Comparison of ENCODE assay signal across 26 cellular contexts in genomic region chr19:21138130-21138529, GRCh38.
"Had no signal": no experiment of that assay in that cellular context is flagged by ENCODE, and none has a peak within 500 bp of the region (broad histone marks: within the 10 kb centered on the region; RNA-seq: fewer than 3 reads in every experiment).

No MANE protein-coding gene starts in this region.

- H3K27me3 ChIP-seq: colonic mucosa, esophagus squamous epithelium, gastrocnemius medialis, heart right ventricle, left lung had no signal

- H3K27ac ChIP-seq: colonic mucosa, epithelial cell of prostate, esophagus squamous epithelium, gastrocnemius medialis, heart right ventricle, left lung, lower lobe of right lung had no signal

- H3K36me3 ChIP-seq: colonic mucosa, esophagus squamous epithelium, gastrocnemius medialis, heart right ventricle, left lung, lower lobe of right lung had no signal

- ATAC-seq: effector memory CD8-positive, alpha-beta T cell; esophagus mucosa; gastrocnemius medialis; heart right ventricle; left colon; left lung; left ventricle myocardium superior; lower lobe of right lung; mucosa of descending colon had no signal

- H3K9me3 ChIP-seq: colonic mucosa, esophagus squamous epithelium, gastrocnemius medialis, heart right ventricle, left lung, lower lobe of right lung, mucosa of descending colon had no signal

- DNase-seq: colonic mucosa; cortex of kidney; effector CD8-positive, alpha-beta T cell; effector memory CD8-positive, alpha-beta T cell; endodermal cell; erythroblast; esophagus squamous epithelium; foreskin fibroblast; foreskin melanocyte; gastrocnemius medialis; glutamatergic neuron; head of caudate nucleus; heart right ventricle; hypothalamus; immature natural killer cell; islet precursor cell; kidney; kidney glomerular epithelial cell; left colon; left lung; left ventricle myocardium superior; lower lobe of right lung; mesenchymal stem cell; mucosa of descending colon had no signal

- H3K4me3 ChIP-seq: colonic mucosa, esophagus squamous epithelium, gastrocnemius medialis, heart right ventricle, left lung, lower lobe of right lung, mucosa of descending colon had no signal
